8 cellular contexts compared by ENCODE assay signal in genomic region chr12:132142679-132143327, GRCh38. TPM values are rescaled to one million over a fixed set of nuclear protein-coding genes. Genes with fewer than 3 reads are reported as not detected.
A peak's percentile ranks its signal among the peaks of the same experiment; 100 is the strongest.
DNase-seq lines count a peak whose midpoint lies in the region; ATAC-seq, FAIRE-seq and TF ChIP-seq lines count a peak whose summit lies in the region.

No MANE protein-coding gene starts in this region.

- DNase-seq in MG63 (no peak), neural crest cell (ENCODE audit: low read depth, low spot score) (no peak), GOT3 (lab: John Stamatoyannopoulos, UW) (no peak), D721Med (ENCODE audit: insufficient read length, low spot score) (no peak)
- DNase-seq in effector memory CD4-positive, alpha-beta T cell: no peak
- no peak for DNase-seq in stimulated activated CD4-positive, alpha-beta T cell treated with anti-CD3 and anti-CD28 coated beads, Interleukin-2, amount 100 ng/mL, for 24 hours

- H3K9me3 Mint-ChIP-seq in neural crest cell: no peaks in the 10 kb centered on the region

- H3K36me3 ChIP-seq in BLaER1 treated with 17β-estradiol and CSF1 and Interleukin-3, amounts not matched to agents 10 nM and 100 nM: peaks cover 44 to 77% (median 72%) of the 10 kb centered on the region in 11 experiments
- H3K36me3 ChIP-seq in MG63: peaks cover 63% of the 10 kb centered on the region
- H3K36me3 ChIP-seq in effector memory CD4-positive, alpha-beta T cell (ENCODE audit: control insufficient read depth, insufficient read depth, low read length): peaks cover 46% of the 10 kb centered on the region

- no peaks in the 10 kb centered on the region for H3K9me3 ChIP-seq in BLaER1 treated with 17β-estradiol and CSF1 and Interleukin-3, amounts not matched to agents 10 nM and 100 nM (replicated peaks in 1 of 11)
- no peaks in the 10 kb centered on the region for H3K9me3 ChIP-seq in MG63
- no peaks in the 10 kb centered on the region for H3K9me3 ChIP-seq in effector memory CD4-positive, alpha-beta T cell (ENCODE audit: control insufficient read depth, low read length)

- H3K9ac ChIP-seq in BLaER1 treated with 17β-estradiol and CSF1 and Interleukin-3, amounts not matched to agents 10 nM and 100 nM: peak overlapping the region; percentile 86 to 97 (median 90)

- peaks cover 20 to 33% (median 24%) of the 10 kb centered on the region in 10 experiments for H3K4me1 ChIP-seq in BLaER1 treated with 17β-estradiol and CSF1 and Interleukin-3, amounts not matched to agents 10 nM and 100 nM
- H3K4me1 ChIP-seq in effector memory CD4-positive, alpha-beta T cell (ENCODE audit: control insufficient read depth, insufficient read depth, low read length, poor library complexity, severe bottlenecking): peaks cover 19% of the 10 kb centered on the region

- no peak overlapping the region for H3K27ac Mint-ChIP-seq in neural crest cell (ENCODE audit: unreplicated experiment)

- no peaks in the 10 kb centered on the region for H3K27me3 ChIP-seq in BLaER1 treated with 17β-estradiol and CSF1 and Interleukin-3, amounts not matched to agents 10 nM and 100 nM
- no peaks in the 10 kb centered on the region for H3K27me3 ChIP-seq in MG63
- no peaks in the 10 kb centered on the region for H3K27me3 ChIP-seq in effector memory CD4-positive, alpha-beta T cell (replicated peaks; ENCODE audit: control insufficient read depth, insufficient read depth, low read length, poor library complexity, severe bottlenecking)

- peaks cover 10% of the 10 kb centered on the region for H3K36me3 Mint-ChIP-seq in neural crest cell (ENCODE audit: low read depth)

- H3K27me3 Mint-ChIP-seq in neural crest cell (ENCODE audit: low read depth): peaks cover 6% of the 10 kb centered on the region

- peak overlapping the region; percentile 79 for H3K4me3 Mint-ChIP-seq in neural crest cell

- H3K4me3 ChIP-seq in BLaER1 treated with 17β-estradiol and CSF1 and Interleukin-3, amounts not matched to agents 10 nM and 100 nM: peak overlapping the region; percentile 89 to 100 (median 98)
- peak overlapping the region; percentile 96 for H3K4me3 ChIP-seq in MG63
- H3K4me3 ChIP-seq in effector memory CD4-positive, alpha-beta T cell (ENCODE audit: insufficient read depth, low read depth, low read length, poor library complexity, severe bottlenecking): peak overlapping the region; percentile 72

- peak overlapping the region; percentile 91 to 99 (median 98) for H3K4me2 ChIP-seq in BLaER1 treated with 17β-estradiol and CSF1 and Interleukin-3, amounts not matched to agents 10 nM and 100 nM

- no peak for TF ChIP-seq CTCF in neural crest cell (conservative IDR thresholded peaks at IDR 0.05)
- no peak for TF ChIP-seq CTCF in D721Med (IDR thresholded peaks at IDR 0.05; ENCODE audit: insufficient read depth, missing control alignments)

- FAIRE-seq in D721Med (lab: Jason Lieb, UNC): no peak

- H3K27ac ChIP-seq in BLaER1 treated with 17β-estradiol and CSF1 and Interleukin-3, amounts not matched to agents 10 nM and 100 nM: peak overlapping the region in 7 of 11 experiments; percentile 80 to 91 (median 88); a peak in 11 of 22 replicates
- no peak overlapping the region for H3K27ac ChIP-seq in effector memory CD4-positive, alpha-beta T cell (ENCODE audit: insufficient read depth, low read length, poor library complexity, severe bottlenecking)

- H4K20me1 ChIP-seq in BLaER1 treated with 17β-estradiol and CSF1 and Interleukin-3, amounts not matched to agents 10 nM and 100 nM: peaks cover 0 to 88% (median 74%) of the 10 kb centered on the region in 11 experiments; a peak in 18 of 22 replicates

- no peak for ATAC-seq in GM19452 (IDR thresholded peaks at IDR 0.05; ENCODE audit: unreplicated experiment)

- peaks cover 18% of the 10 kb centered on the region for H3K4me1 Mint-ChIP-seq in neural crest cell

RNA-seq across cellular contexts. Expression of gene DDX51, which starts 1.3 kb away (rescaled TPM):
- 10.8 and 17.3 TPM in 2 replicates for total RNA-seq in MG63 (2014; rRNA removed; shearing (Covaris generic); ENCODE audit: low replicate concordance)
- total RNA-seq in neural crest cell: 27.7 and 33.3 TPM in 2 replicates

RNA-seq across cellular contexts. Expression of gene NOC4L, which starts 1.5 kb away (rescaled TPM):
- total RNA-seq in MG63 (2014; rRNA removed; shearing (Covaris generic); ENCODE audit: low replicate concordance): 23.1 and 40.1 TPM in 2 replicates
- total RNA-seq in neural crest cell: 36.4 and 40.4 TPM in 2 replicates
